In genomic region chr5:159017787-159018186, GRCh38 we compare ENCODE assay signal across 8 cellular contexts.
DNase-seq lines count a peak whose midpoint lies in the region; ATAC-seq and TF ChIP-seq lines count a peak whose summit lies in the region.

No MANE protein-coding gene starts in this region.

- in situ Hi-C loops in gastrocnemius medialis (cut with MboI; ENCODE audit: low sequenced_read_pairs in 4 of 4) = no loop called here

- peaks cover 22 to 30% of the 10 kb centered on the region in 2 donors for H3K4me1 ChIP-seq in gastrocnemius medialis

- H3K9me3 ChIP-seq in gastrocnemius medialis = no peaks in the 10 kb centered on the region

- ATAC-seq in GM21423 (IDR thresholded peaks at IDR 0.05; ENCODE audit: unreplicated experiment) (peak; percentile 57), gastrocnemius medialis (peak in 1 of 2 donors; percentile 53), omental fat pad (ENCODE audit: low FRiP score) (no peak), GM19351 (IDR thresholded peaks at IDR 0.05; ENCODE audit: unreplicated experiment) (no peak)

- peak overlapping the region; percentile 27 to 59 (median 47) for H3K27ac ChIP-seq in gastrocnemius medialis

- H3K36me3 ChIP-seq in gastrocnemius medialis = no peaks in the 10 kb centered on the region

- H3K4me3 ChIP-seq in gastrocnemius medialis = no peak overlapping the region

- no peak for TF ChIP-seq POLR2A in gastrocnemius medialis (IDR thresholded peaks at IDR 0.05)

- peak; percentile 73 for DNase-seq in NCI-H226
- DNase-seq in fibroblast of gingiva (ENCODE audit: low read depth) = peak; percentile 74
- peak; percentile 18 to 40 for DNase-seq in gastrocnemius medialis
- DNase-seq in omental fat pad (ENCODE audit: low spot score) = no peak
- DNase-seq in mesenteric fat pad (ENCODE audit: low spot score) = no peak
- no peak for DNase-seq in NCI-H1930 (lab: John Stamatoyannopoulos, UW)

- TF ChIP-seq CTCF in gastrocnemius medialis (IDR thresholded peaks at IDR 0.05 in 4 of 5, conservative IDR thresholded peaks at IDR 0.05 in 1 of 5) (no peak), omental fat pad (IDR thresholded peaks at IDR 0.05) (no peak)

- intact Hi-C loops in gastrocnemius medialis (cut with DNase I; ENCODE audit: low total_unique reads) = no loop called here

- H3K27me3 ChIP-seq in gastrocnemius medialis = no peaks in the 10 kb centered on the region

Comparison
In these comparisons a context has a peak if more than half of its experiments do, and no peak if none do; other contexts are left out.
1. DNase-seq: peak in NCI-H226 (single experiment), fibroblast of gingiva (single experiment) and gastrocnemius medialis (2 of 2); none in omental fat pad (single experiment), mesenteric fat pad (single experiment) and NCI-H1930 (0 of 2).